ENCODE assay signal across 1 cellular context in genomic region chr1:86871001-86871400, GRCh38.
TF ChIP-seq lines count a peak whose summit lies in the region.

No MANE protein-coding gene starts in this region.

TF ChIP-seq in SK-N-SH treated with all-trans-retinoic acid at 6 μM for 48 hours, 23 proteins besides CTCF, POLR2A, EP300 and RAD21 (continued from another document):
- TF ChIP-seq POU6F1 (CRISPR knock-in tag; IDR thresholded peaks at IDR 0.05; ENCODE audit: borderline replicate concordance, low read depth): no peak
- TF ChIP-seq ZNF70 (CRISPR knock-in tag; IDR thresholded peaks at IDR 0.05): no peak
- TF ChIP-seq ZFP3 (CRISPR knock-in tag; IDR thresholded peaks at IDR 0.05): no peak
- no peak for TF ChIP-seq ISL1 (CRISPR knock-in tag; IDR thresholded peaks at IDR 0.05)
- no peak for TF ChIP-seq ARNTL (CRISPR knock-in tag; IDR thresholded peaks at IDR 0.05; ENCODE audit: borderline replicate concordance, low read depth)
- TF ChIP-seq GLIS3 (CRISPR knock-in tag; IDR thresholded peaks at IDR 0.05): no peak
- no peak for TF ChIP-seq ZC3H10 (CRISPR knock-in tag; IDR thresholded peaks at IDR 0.05)
